1 cellular context compared by ENCODE assay signal in the genomic region with DNA sequence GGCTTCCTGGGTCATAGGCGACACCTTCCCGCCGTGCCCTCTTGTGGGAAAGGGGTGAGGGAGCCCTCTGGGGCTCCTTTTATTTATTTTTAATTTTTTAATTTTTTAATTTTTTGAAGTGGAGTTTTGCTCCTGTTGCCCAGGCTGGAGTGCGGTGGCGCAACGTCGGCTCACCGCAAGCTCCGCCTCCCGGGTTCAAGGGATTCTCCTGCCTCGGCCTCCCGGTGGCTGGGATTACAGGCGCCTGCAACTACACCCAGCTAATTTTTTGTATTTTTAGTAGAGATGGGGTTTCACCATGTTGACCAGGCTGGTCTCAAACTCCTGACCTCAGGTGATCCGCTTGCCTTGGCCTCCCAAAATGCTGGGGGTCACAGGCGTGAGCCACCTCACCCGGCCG. TPM values are rescaled to one million over a fixed set of nuclear protein-coding genes. Genes with fewer than 3 reads are reported as not detected.
"Had no signal": no experiment of that assay in that cellular context is flagged by ENCODE, and none has a peak within 500 bp of the region (broad histone marks: within the 10 kb centered on the region; RNA-seq: fewer than 3 reads in every experiment).

No MANE protein-coding gene starts in this region.

RNA-seq across cellular contexts. Expression of a gene that starts 49.9 kb away (rescaled TPM):
- total RNA-seq: GM12878 had no signal
